In the genomic region with DNA sequence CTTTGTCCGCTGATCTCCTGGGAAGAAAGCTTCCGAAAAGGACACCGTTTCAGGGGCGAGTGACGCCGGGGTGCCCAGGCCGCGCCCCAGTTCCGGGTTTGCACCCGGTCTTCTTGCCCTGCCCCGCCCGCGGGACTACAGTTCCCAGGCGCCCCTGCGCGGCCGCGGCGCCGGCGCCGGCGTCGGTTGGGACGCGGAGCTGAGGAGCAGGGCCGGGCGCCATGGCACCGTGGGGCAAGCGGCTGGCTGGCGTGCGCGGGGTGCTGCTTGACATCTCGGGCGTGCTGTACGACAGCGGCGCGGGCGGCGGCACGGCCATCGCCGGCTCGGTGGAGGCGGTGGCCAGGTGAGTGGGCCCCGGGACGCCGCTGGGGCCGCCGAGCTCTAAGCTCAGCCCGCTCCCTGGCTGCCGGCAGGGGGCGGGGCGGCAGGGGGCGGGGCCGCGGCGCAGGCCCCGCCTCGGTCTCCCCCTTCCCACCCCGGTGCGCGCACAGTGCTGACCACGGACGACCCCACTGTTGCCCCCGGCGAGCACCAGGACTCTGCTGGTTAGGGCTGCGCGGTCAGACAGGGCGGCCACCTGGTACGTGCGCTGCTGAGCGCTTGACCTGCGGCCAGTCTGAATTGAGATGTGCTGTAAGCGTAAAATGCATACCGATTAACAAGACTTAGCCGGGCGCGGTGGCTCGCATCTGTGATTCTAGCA, we compare ENCODE assay signal across 1 cellular context.
TF ChIP-seq lines count a peak whose summit lies in the region.

A gene with protein sequence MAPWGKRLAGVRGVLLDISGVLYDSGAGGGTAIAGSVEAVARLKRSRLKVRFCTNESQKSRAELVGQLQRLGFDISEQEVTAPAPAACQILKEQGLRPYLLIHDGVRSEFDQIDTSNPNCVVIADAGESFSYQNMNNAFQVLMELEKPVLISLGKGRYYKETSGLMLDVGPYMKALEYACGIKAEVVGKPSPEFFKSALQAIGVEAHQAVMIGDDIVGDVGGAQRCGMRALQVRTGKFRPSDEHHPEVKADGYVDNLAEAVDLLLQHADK (plus strand): TSS at position 182 of the 706 bp plus-strand sequence. CDS start 40 bp downstream, at position 222.

TF ChIP-seq in HepG2, 621 proteins besides CTCF, POLR2A, EP300 and RAD21 (continued from another document):
- TF ChIP-seq, protein P1, sequence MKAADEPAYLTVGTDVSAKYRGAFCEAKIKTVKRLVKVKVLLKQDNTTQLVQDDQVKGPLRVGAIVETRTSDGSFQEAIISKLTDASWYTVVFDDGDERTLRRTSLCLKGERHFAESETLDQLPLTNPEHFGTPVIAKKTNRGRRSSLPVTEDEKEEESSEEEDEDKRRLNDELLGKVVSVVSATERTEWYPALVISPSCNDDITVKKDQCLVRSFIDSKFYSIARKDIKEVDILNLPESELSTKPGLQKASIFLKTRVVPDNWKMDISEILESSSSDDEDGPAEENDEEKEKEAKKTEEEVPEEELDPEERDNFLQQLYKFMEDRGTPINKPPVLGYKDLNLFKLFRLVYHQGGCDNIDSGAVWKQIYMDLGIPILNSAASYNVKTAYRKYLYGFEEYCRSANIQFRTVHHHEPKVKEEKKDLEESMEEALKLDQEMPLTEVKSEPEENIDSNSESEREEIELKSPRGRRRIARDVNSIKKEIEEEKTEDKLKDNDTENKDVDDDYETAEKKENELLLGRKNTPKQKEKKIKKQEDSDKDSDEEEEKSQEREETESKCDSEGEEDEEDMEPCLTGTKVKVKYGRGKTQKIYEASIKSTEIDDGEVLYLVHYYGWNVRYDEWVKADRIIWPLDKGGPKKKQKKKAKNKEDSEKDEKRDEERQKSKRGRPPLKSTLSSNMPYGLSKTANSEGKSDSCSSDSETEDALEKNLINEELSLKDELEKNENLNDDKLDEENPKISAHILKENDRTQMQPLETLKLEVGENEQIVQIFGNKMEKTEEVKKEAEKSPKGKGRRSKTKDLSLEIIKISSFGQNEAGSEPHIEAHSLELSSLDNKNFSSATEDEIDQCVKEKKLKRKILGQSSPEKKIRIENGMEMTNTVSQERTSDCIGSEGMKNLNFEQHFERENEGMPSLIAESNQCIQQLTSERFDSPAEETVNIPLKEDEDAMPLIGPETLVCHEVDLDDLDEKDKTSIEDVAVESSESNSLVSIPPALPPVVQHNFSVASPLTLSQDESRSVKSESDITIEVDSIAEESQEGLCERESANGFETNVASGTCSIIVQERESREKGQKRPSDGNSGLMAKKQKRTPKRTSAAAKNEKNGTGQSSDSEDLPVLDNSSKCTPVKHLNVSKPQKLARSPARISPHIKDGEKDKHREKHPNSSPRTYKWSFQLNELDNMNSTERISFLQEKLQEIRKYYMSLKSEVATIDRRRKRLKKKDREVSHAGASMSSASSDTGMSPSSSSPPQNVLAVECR (CRISPR knock-in tag; IDR thresholded peaks at IDR 0.05; ENCODE audit: borderline replicate concordance), result peak; percentile 68; the same call in 1 of the 2 replicates
- TF ChIP-seq SP4 (CRISPR knock-in tag; IDR thresholded peaks at IDR 0.05) (peak; percentile 62; the same call in 1 of the 2 replicates), ZNF225 (CRISPR knock-in tag; IDR thresholded peaks at IDR 0.05) (0 out of 2 replicates have a peak, but pooled peaks have one; percentile 16), ZNF430 (CRISPR knock-in tag; IDR thresholded peaks at IDR 0.05) (peak; percentile 75; the same call in 1 of the 2 replicates), SUZ12 (IDR thresholded peaks at IDR 0.05; ENCODE audit: low read depth, low read length) (peak; percentile 65; the same call in 1 of the 2 replicates), ELF4 (CRISPR knock-in tag; IDR thresholded peaks at IDR 0.05; ENCODE audit: borderline replicate concordance) (0 out of 2 replicates have a peak, but pooled peaks have one; percentile 59), GABPB1 (CRISPR knock-in tag; IDR thresholded peaks at IDR 0.05) (peak; percentile 79), POLR2AphosphoS5 (IDR thresholded peaks at IDR 0.05; ENCODE audit: low read depth, low read length) (peak; percentile 55), SAP130 (CRISPR knock-in tag; IDR thresholded peaks at IDR 0.05; ENCODE audit: low read depth) (peak; percentile 60), ZNF878 (CRISPR knock-in tag; IDR thresholded peaks at IDR 0.05) (no peak), ZNF17 (CRISPR knock-in tag; IDR thresholded peaks at IDR 0.05) (no peak), HOXA3 (CRISPR knock-in tag; IDR thresholded peaks at IDR 0.05) (peak; percentile 60; the same call in 1 of the 2 replicates), GATAD1 (CRISPR knock-in tag; IDR thresholded peaks at IDR 0.05) (peak; percentile 25; the same call in 1 of the 2 replicates), NR2C2 (CRISPR knock-in tag; IDR thresholded peaks at IDR 0.05; ENCODE audit: borderline replicate concordance) (peak; percentile 53; the same call in 1 of the 2 replicates), SOX6 (IDR thresholded peaks at IDR 0.05) (no peak), SOX6 (CRISPR knock-in tag; IDR thresholded peaks at IDR 0.05) (0 out of 2 replicates have a peak, but pooled peaks have one; percentile 14), ZNF331 (CRISPR knock-in tag; IDR thresholded peaks at IDR 0.05) (0 out of 2 replicates have a peak, but pooled peaks have one; percentile 14), CHD4 (IDR thresholded peaks at IDR 0.05; ENCODE audit: borderline replicate concordance, low read length) (0 out of 2 replicates have a peak, but pooled peaks have one; percentile 26), HNRNPLL (IDR thresholded peaks at IDR 0.05; ENCODE audit: low read depth, low read length, poor library complexity, severe bottlenecking) (peak; percentile 64), PAF1 (CRISPR knock-in tag; IDR thresholded peaks at IDR 0.05) (no peak), IKZF4 (CRISPR knock-in tag; IDR thresholded peaks at IDR 0.05; ENCODE audit: borderline replicate concordance, low read depth, not compliant biosample characterization) (peak; percentile 41), SALL1 (CRISPR knock-in tag; IDR thresholded peaks at IDR 0.05) (peak; percentile 37; the same call in 1 of the 2 replicates), RBFOX2 (IDR thresholded peaks at IDR 0.05; ENCODE audit: low read depth, low read length) (peak; percentile 91), ZBTB7A (CRISPR knock-in tag; IDR thresholded peaks at IDR 0.05) (peak; percentile 75), GATA4 (IDR thresholded peaks at IDR 0.05; ENCODE audit: borderline replicate concordance, low read depth) (peak; percentile 9; the same call in 1 of the 2 replicates)
- TF ChIP-seq, protein P2, sequence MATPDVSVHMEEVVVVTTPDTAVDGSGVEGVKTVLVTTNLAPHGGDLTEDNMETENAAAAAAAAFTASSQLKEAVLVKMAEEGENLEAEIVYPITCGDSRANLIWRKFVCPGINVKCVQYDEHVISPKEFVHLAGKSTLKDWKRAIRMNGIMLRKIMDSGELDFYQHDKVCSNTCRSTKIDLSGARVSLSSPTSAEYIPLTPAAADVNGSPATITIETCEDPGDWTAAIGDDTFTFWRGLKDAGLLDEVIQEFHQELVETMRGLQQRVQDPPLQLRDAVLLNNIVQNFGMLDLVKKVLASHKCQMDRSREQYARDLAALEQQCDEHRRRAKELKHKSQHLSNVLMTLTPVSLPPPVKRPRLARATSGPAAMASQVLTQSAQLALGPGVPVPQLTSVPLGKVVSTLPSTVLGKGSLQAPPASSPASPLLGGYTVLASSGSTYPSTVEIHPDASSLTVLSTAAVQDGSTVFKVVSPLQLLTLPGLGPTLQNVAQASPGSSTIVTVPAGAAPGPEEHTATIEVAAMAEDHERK (CRISPR knock-in tag; IDR thresholded peaks at IDR 0.05; ENCODE audit: low read depth), result peak; percentile 74
- TF ChIP-seq, protein P3, sequence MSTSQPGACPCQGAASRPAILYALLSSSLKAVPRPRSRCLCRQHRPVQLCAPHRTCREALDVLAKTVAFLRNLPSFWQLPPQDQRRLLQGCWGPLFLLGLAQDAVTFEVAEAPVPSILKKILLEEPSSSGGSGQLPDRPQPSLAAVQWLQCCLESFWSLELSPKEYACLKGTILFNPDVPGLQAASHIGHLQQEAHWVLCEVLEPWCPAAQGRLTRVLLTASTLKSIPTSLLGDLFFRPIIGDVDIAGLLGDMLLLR (CRISPR knock-in tag; IDR thresholded peaks at IDR 0.05), result peak; percentile 23; the same call in 1 of the 2 replicates
- TF ChIP-seq, protein P4, sequence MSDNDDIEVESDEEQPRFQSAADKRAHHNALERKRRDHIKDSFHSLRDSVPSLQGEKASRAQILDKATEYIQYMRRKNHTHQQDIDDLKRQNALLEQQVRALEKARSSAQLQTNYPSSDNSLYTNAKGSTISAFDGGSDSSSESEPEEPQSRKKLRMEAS (IDR thresholded peaks at IDR 0.05), result peak; percentile 42; the same call in 1 of the 2 replicates
- TF ChIP-seq, protein P5, sequence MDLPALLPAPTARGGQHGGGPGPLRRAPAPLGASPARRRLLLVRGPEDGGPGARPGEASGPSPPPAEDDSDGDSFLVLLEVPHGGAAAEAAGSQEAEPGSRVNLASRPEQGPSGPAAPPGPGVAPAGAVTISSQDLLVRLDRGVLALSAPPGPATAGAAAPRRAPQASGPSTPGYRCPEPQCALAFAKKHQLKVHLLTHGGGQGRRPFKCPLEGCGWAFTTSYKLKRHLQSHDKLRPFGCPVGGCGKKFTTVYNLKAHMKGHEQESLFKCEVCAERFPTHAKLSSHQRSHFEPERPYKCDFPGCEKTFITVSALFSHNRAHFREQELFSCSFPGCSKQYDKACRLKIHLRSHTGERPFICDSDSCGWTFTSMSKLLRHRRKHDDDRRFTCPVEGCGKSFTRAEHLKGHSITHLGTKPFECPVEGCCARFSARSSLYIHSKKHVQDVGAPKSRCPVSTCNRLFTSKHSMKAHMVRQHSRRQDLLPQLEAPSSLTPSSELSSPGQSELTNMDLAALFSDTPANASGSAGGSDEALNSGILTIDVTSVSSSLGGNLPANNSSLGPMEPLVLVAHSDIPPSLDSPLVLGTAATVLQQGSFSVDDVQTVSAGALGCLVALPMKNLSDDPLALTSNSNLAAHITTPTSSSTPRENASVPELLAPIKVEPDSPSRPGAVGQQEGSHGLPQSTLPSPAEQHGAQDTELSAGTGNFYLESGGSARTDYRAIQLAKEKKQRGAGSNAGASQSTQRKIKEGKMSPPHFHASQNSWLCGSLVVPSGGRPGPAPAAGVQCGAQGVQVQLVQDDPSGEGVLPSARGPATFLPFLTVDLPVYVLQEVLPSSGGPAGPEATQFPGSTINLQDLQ (CRISPR knock-in tag; IDR thresholded peaks at IDR 0.05), result no peak
- TF ChIP-seq, protein P6, sequence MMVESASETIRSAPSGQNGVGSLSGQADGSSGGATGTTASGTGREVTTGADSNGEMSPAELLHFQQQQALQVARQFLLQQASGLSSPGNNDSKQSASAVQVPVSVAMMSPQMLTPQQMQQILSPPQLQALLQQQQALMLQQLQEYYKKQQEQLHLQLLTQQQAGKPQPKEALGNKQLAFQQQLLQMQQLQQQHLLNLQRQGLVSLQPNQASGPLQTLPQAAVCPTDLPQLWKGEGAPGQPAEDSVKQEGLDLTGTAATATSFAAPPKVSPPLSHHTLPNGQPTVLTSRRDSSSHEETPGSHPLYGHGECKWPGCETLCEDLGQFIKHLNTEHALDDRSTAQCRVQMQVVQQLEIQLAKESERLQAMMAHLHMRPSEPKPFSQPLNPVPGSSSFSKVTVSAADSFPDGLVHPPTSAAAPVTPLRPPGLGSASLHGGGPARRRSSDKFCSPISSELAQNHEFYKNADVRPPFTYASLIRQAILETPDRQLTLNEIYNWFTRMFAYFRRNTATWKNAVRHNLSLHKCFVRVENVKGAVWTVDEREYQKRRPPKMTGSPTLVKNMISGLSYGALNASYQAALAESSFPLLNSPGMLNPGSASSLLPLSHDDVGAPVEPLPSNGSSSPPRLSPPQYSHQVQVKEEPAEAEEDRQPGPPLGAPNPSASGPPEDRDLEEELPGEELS (CRISPR knock-in tag; IDR thresholded peaks at IDR 0.05), result peak; percentile 36; the same call in 1 of the 2 replicates
- TF ChIP-seq, protein P7, sequence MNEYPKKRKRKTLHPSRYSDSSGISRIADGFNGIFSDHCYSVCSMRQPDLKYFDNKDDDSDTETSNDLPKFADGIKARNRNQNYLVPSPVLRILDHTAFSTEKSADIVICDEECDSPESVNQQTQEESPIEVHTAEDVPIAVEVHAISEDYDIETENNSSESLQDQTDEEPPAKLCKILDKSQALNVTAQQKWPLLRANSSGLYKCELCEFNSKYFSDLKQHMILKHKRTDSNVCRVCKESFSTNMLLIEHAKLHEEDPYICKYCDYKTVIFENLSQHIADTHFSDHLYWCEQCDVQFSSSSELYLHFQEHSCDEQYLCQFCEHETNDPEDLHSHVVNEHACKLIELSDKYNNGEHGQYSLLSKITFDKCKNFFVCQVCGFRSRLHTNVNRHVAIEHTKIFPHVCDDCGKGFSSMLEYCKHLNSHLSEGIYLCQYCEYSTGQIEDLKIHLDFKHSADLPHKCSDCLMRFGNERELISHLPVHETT (CRISPR knock-in tag; conservative IDR thresholded peaks at IDR 0.05), result 0 out of 2 replicates have a peak, but pooled peaks have one; percentile 10
- TF ChIP-seq, protein P8, sequence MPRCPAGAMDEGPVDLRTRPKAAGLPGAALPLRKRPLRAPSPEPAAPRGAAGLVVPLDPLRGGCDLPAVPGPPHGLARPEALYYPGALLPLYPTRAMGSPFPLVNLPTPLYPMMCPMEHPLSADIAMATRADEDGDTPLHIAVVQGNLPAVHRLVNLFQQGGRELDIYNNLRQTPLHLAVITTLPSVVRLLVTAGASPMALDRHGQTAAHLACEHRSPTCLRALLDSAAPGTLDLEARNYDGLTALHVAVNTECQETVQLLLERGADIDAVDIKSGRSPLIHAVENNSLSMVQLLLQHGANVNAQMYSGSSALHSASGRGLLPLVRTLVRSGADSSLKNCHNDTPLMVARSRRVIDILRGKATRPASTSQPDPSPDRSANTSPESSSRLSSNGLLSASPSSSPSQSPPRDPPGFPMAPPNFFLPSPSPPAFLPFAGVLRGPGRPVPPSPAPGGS (CRISPR knock-in tag; IDR thresholded peaks at IDR 0.05), result peak; percentile 8; the same call in 1 of the 2 replicates
